34 cellular contexts compared by ENCODE assay signal in the genomic region with DNA sequence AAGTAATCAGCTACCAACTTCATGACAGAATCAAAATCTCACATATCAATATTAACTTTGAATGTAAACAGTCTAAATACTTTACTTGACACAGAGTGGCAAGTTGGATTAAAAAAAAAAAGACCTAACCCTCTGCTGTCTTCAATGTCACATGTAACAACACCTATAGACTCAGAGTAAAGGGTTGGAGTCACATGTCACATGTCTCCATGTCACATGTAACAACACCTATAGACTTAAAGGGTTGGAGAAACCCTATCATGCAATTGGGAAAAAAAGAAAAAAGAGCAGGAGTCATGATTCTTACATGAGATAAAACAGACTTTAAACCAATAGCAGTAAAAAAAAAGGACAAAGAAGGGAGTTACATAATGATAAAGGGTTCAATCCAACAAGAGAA.
"Had no signal": no experiment of that assay in that cellular context is flagged by ENCODE, and none has a peak within 500 bp of the region (broad histone marks: within the 10 kb centered on the region; RNA-seq: fewer than 3 reads in every experiment).

No MANE protein-coding gene starts in this region.

- H3K9me3 ChIP-seq: adrenal gland had no signal

- H3K27me3 ChIP-seq: adrenal gland, ascending aorta, body of pancreas, brain microvascular endothelial cell, breast epithelium, cardiac muscle cell had no signal

- H3K27ac ChIP-seq: adrenal gland, ascending aorta, body of pancreas, brain microvascular endothelial cell, breast epithelium, cardiac muscle cell had no signal

- H3K4me3 ChIP-seq: adrenal gland, ascending aorta, body of pancreas, breast epithelium, cardiac muscle cell had no signal

- H3K36me3 ChIP-seq: adrenal gland, ascending aorta, brain microvascular endothelial cell, breast epithelium, cardiac muscle cell had no signal

- FAIRE-seq: astrocyte, bronchial epithelial cell had no signal

- H3K4me1 ChIP-seq: adrenal gland, ascending aorta, body of pancreas, breast epithelium had no signal

- DNase-seq: activated effector memory CD4-positive, alpha-beta T cell treated with anti-CD3 and anti-CD28 coated beads, Interleukin-2, amount 50 U/mL, for 16 hours; activated effector memory CD4-positive, alpha-beta T cell treated with Interleukin-2 at 50 U/mL for 16 hours; activated gamma-delta T cell; activated gamma-delta T cell treated with Interleukin-2 at 50 U/mL for 16 hours; activated naive CD4-positive, alpha-beta T cell; activated naive CD4-positive, alpha-beta T cell treated with anti-CD3 and anti-CD28 coated beads for 36 hours; activated naive CD4-positive, alpha-beta T cell treated with anti-CD3 and anti-CD28 coated beads, Interleukin-2, amount 10 ng/mL, durations not matched to agents 7 days and 5 days; activated naive CD4-positive, alpha-beta T cell treated with anti-CD3 and anti-CD28 coated beads, Interleukin-2, amount 50 U/mL, for 16 hours; activated naive CD4-positive, alpha-beta T cell treated with Interleukin-2 at 50 U/mL for 16 hours; activated naive CD8-positive, alpha-beta T cell treated with anti-CD3 and anti-CD28 coated beads for 36 hours; activated naive CD8-positive, alpha-beta T cell treated with anti-CD3 and anti-CD28 coated beads, Interleukin-2, amount 10 ng/mL, durations not matched to agents 7 days and 5 days; activated naive CD8-positive, alpha-beta T cell treated with anti-CD3 and anti-CD28 coated beads, Interleukin-2, amount 50 U/mL, for 24 hours; activated T-cell treated with anti-CD3 and anti-CD28 coated beads, Interleukin-2, amount 50 U/mL, for 1 hour; activated T-cell treated with anti-CD3 and anti-CD28 coated beads, Interleukin-2, amount 50 U/mL, for 24 hours; activated T-cell treated with anti-CD3 and anti-CD28 coated beads, Interleukin-2, amount 50 U/mL, for 4 hours; activated T-cell treated with anti-CD3 and anti-CD28 coated beads, Interleukin-2, amount 50 U/mL, for 48 hours; activated T-cell treated with anti-CD3 and anti-CD28 coated beads, Interleukin-2, amount 50 U/mL, for 72 hours; adrenal gland; amniotic stem cell; amygdala; anterior cingulate cortex; aorta; body of pancreas; brain microvascular endothelial cell; caudate nucleus; central memory CD4-positive, alpha-beta T cell; cerebellar nuclear complex had no signal

- ATAC-seq: activated naive CD4-positive, alpha-beta T cell treated with anti-CD3 and anti-CD28 coated beads, Interleukin-2, amount 50 U/mL, for 72 hours; activated naive CD8-positive, alpha-beta T cell treated with anti-CD3 and anti-CD28 coated beads, Interleukin-2, amount 50 U/mL, for 24 hours; activated T-cell treated with anti-CD3 and anti-CD28 coated beads, Interleukin-2, amount 50 U/mL, for 4 hours; activated T-cell treated with anti-CD3 and anti-CD28 coated beads, Interleukin-2, amount 50 U/mL, for 72 hours; activated T-helper 17 cell treated with anti-CD3 and anti-CD28 coated beads, Interleukin-2, amount 50 U/mL, for 72 hours; body of pancreas had no signal
